In genomic region chr22:27766679-27767078, GRCh38 we compare ENCODE assay signal across 20 cellular contexts. TPM values are rescaled to one million over a fixed set of nuclear protein-coding genes. Genes with fewer than 3 reads are reported as not detected.
DNase-seq lines count a peak whose midpoint lies in the region; ATAC-seq, FAIRE-seq and TF ChIP-seq lines count a peak whose summit lies in the region.
"Had no signal": no experiment of that assay in that cellular context is flagged by ENCODE, and none has a peak within 500 bp of the region (broad histone marks: within the 10 kb centered on the region; RNA-seq: fewer than 3 reads in every experiment).

No MANE protein-coding gene starts in this region.

- TF ChIP-seq CTCF in K562 (IDR thresholded peaks at IDR 0.05 in 2 of 3, conservative IDR thresholded peaks at IDR 0.05 in 1 of 3; ENCODE audit: insufficient read depth in 2 of 3, low read depth in 1 of 3, low read length in 3 of 3) (no peak), chondrocyte (IDR thresholded peaks at IDR 0.05) (no peak), psoas muscle (IDR thresholded peaks at IDR 0.05) (no peak)

- H3K9me3 ChIP-seq in K562 (replicated peaks; ENCODE audit: control insufficient read depth, insufficient read depth, low read depth, low read length) (no peaks in the 10 kb centered on the region), psoas muscle (no peaks in the 10 kb centered on the region)
- H3K9me3 ChIP-seq: BE2C, Caco-2 had no signal

- no peaks in the 10 kb centered on the region for H3K36me3 ChIP-seq in K562 (ENCODE audit: control insufficient read depth, insufficient read depth, low read length)
- H3K36me3 ChIP-seq in psoas muscle (ENCODE audit: insufficient read depth in 1 of 2, low read depth in 1 of 2), result no peaks in the 10 kb centered on the region
- H3K36me3 ChIP-seq: BE2C had no signal

- H3K4me3 ChIP-seq in K562 (no peak overlapping the region), psoas muscle (no peak overlapping the region)
- H3K4me3 ChIP-seq: GM23338 had no signal

- peaks cover 45% of the 10 kb centered on the region for H3K4me1 Mint-ChIP-seq in chondrocyte (ENCODE audit: low read depth)

- H3K4me3 Mint-ChIP-seq in chondrocyte (ENCODE audit: unreplicated experiment), result no peak overlapping the region
- H3K4me3 Mint-ChIP-seq: CD4-positive, alpha-beta T cell; GM23338 had no signal

- no peak overlapping the region for H3K4me2 ChIP-seq in K562 (ENCODE audit: insufficient read depth, low read length)
- H3K4me2 ChIP-seq: GM23338 had no signal

- intact Hi-C loops in K562 (cut with micrococcal nuclease), result no loop called here
- intact Hi-C loops in psoas muscle (cut with DNase I), result no loop called here

- CTCF ChIA-PET in K562 (lab: Yijun Ruan, JAX; ENCODE audit: low intra/inter-chr PET ratio), result no interaction called here

- H2AFZ ChIP-seq in K562 (ENCODE audit: low read depth, low read length), result no peak overlapping the region
- H2AFZ ChIP-seq: GM23338 had no signal

- DNase-seq in K562 (ENCODE audit: extremely low read depth in 1 of 4, low spot score in 3 of 4) (no peak), chondrocyte (ENCODE audit: low spot score) (no peak), psoas muscle (no peak), GM19240 (ENCODE audit: insufficient read length, low spot score) (no peak), NCI-H510A (lab: John Stamatoyannopoulos, UW) (no peak)
- DNase-seq: ACHN; BE2C; Caco-2; CD4-positive, alpha-beta T cell; H7 had no signal

- POLR2A ChIA-PET in K562 (lab: Yijun Ruan, JAX), result no interaction called here

- H3K79me2 ChIP-seq in K562 (ENCODE audit: control insufficient read depth, insufficient read depth, low read length), result no peaks in the 10 kb centered on the region

- H3K27me3 ChIP-seq in K562 (ENCODE audit: control insufficient read depth in 2 of 2, insufficient read depth in 2 of 2, low read length in 2 of 2), result peaks cover 0 to 26% of the 10 kb centered on the region in 2 experiments; a peak in 2 of 5 replicates
- H3K27me3 ChIP-seq in psoas muscle (ENCODE audit: insufficient read depth in 3 of 3, low read length in 2 of 3), result no peaks in the 10 kb centered on the region

- no peak for TF ChIP-seq POLR2A in K562 (conservative IDR thresholded peaks at IDR 0.05)

- 0% methylated on average over 3 of the region's 3 CpGs for WGBS in K562 (ENCODE audit: insufficient coverage, low coverage, missing lambda C conversion rate)
- 93 to 97% (median 97%) methylated on average over 3 of the region's 3 CpGs for WGBS in psoas muscle, 3 donors

- no peak overlapping the region for H3K27ac ChIP-seq in K562 (ENCODE audit: extremely low read depth, low read depth, low read length)
- peak overlapping the region; percentile 8 for H3K27ac ChIP-seq in psoas muscle
- H3K27ac ChIP-seq: C4-2B had no signal

- no peaks in the 10 kb centered on the region for H3K9me3 Mint-ChIP-seq in chondrocyte (ENCODE audit: low read depth)
- H3K9me3 Mint-ChIP-seq: CD4-positive, alpha-beta T cell; GM23338 had no signal

- H3K27ac Mint-ChIP-seq in chondrocyte (ENCODE audit: unreplicated experiment), result peak overlapping the region; percentile 86
- H3K27ac Mint-ChIP-seq: CD4-positive, alpha-beta T cell had no signal

- BruUV-seq in K562 (replicated peaks; lab: Mats Ljungman, UMichigan), result no TSS peak

- FAIRE-seq in K562 (lab: Jason Lieb, UNC), result no peak
- FAIRE-seq: A204.1, D721Med, G401.6, GM12891 had no signal

- no peaks in the 10 kb centered on the region for H3K27me3 Mint-ChIP-seq in chondrocyte (ENCODE audit: low read depth)
- H3K27me3 Mint-ChIP-seq: CD4-positive, alpha-beta T cell had no signal

- ATAC-seq in K562 (no peak), psoas muscle (no peak), HG02970 (IDR thresholded peaks at IDR 0.05; ENCODE audit: low FRiP score, unreplicated experiment) (no peak), GM19035 (IDR thresholded peaks at IDR 0.05; ENCODE audit: unreplicated experiment) (no peak)
- ATAC-seq: GM23338, HCT116 had no signal

- H3K36me3 Mint-ChIP-seq in chondrocyte (ENCODE audit: low read depth), result peaks cover 30% of the 10 kb centered on the region

- H3K4me1 ChIP-seq in K562 (replicated peaks in 1 of 2; ENCODE audit: control insufficient read depth in 2 of 2, insufficient read depth in 2 of 2, low read length in 2 of 2), result no peaks in the 10 kb centered on the region
- peaks cover 21% of the 10 kb centered on the region for H3K4me1 ChIP-seq in psoas muscle
- H3K4me1 ChIP-seq: Caco-2 had no signal

- no peak for TF ChIP-seq EP300 in K562 (IDR thresholded peaks at IDR 0.05; ENCODE audit: low read length)

- in situ Hi-C loops in K562 (cut with MboI), result no loop called here

- no peak for TF ChIP-seq RAD21 in K562 (CRISPR knock-in tag; conservative IDR thresholded peaks at IDR 0.05 in 1 of 2, IDR thresholded peaks at IDR 0.05 in 1 of 2)

- no peaks in the 10 kb centered on the region for H3K9me1 ChIP-seq in K562 (ENCODE audit: control insufficient read depth, insufficient read depth, low read length)

- H3K9ac ChIP-seq in K562 (ENCODE audit: insufficient read depth in 1 of 2, low read depth in 2 of 2, low read length in 2 of 2), result no peak overlapping the region

- no peaks in the 10 kb centered on the region for H4K20me1 ChIP-seq in K562 (replicated peaks; ENCODE audit: control insufficient read depth, insufficient read depth, low read length)

TF ChIP-seq in K562, 482 proteins besides CTCF, POLR2A, EP300 and RAD21:
- no peak for TF ChIP-seq MEIS2 (IDR thresholded peaks at IDR 0.05; ENCODE audit: partially characterized antibody)
- TF ChIP-seq RBM25 (IDR thresholded peaks at IDR 0.05; ENCODE audit: low read depth, low read length, severe bottlenecking), result peak; percentile 49

RNA-seq across cellular contexts. Expression of gene MN1, which starts 34.9 kb away (rescaled TPM):
- total RNA-seq in K562 (2011; cell fraction: chromatin; rRNA removed; ENCODE audit: low replicate concordance), result not detected in 2 replicates
- total RNA-seq in K562 (2011; cell fraction: nucleolus; rRNA removed), result under 0.01 TPM in 1 of 2 replicates, not detected in the other
- total RNA-seq in K562 (2011; cell fraction: nucleoplasm; rRNA removed), result not detected in 2 replicates
- total RNA-seq in K562 (2014; rRNA removed) (under 0.01 and 0.05 TPM in 2 replicates), K562 (2014; rRNA removed; fragmentation: Illumina TruSeq; extraction: Trizol) (not detected in 2 replicates), K562 (2015; rRNA removed; fragmentation: Illumina TruSeq; extraction: Trizol) (0.04 TPM in 1 of 2 replicates, not detected in the other), K562 (2021) (0.02 and 0.04 TPM in 2 replicates), chondrocyte (119 to 156 TPM (median 121 TPM) in 3 replicates), psoas muscle (10 to 100 TPM in 3 of 4 donors, 1 to 10 TPM in 1; 7.3 to 39.3 (median 21.3) TPM)
- polyA plus RNA-seq in K562 (2011; rRNA removed) (0.05 TPM in 1 of 2 replicates, not detected in the other), K562 (2014; fragmentation: Illumina TruSeq; extraction: Trizol) (0.01 and 0.04 TPM in 2 replicates), K562 (2014; fragmentation: Nextera tagmentation; extraction: Ambion mirVana) (under 1 TPM in 1 of 2 experiments, not detected in 1; under 0.01 TPM), K562 (2014; rRNA removed) (not detected in 2 replicates), psoas muscle (10 to 100 TPM in 2 of 3 donors, 1 to 10 TPM in 1; 4.3 to 17.6 (median 14.8) TPM)
- polyA plus RNA-seq in K562 (2011; cell fraction: cytosol; rRNA removed), result 0.01 TPM in 1 of 2 replicates, not detected in the other
- 0.01 TPM in 2 replicates for polyA plus RNA-seq in K562 (2011; cell fraction: nucleus; rRNA removed)
- 0.05 and 0.06 TPM in 2 replicates for polyA plus RNA-seq in K562 (2012)
- polyA minus RNA-seq in K562 (2011; rRNA and poly(A)+ RNA removed), result not detected in 2 replicates
- not detected in 2 replicates for polyA minus RNA-seq in K562 (2011; cell fraction: cytosol; rRNA and poly(A)+ RNA removed)
- under 0.01 TPM in 2 replicates for polyA minus RNA-seq in K562 (2011; cell fraction: nucleus; rRNA and poly(A)+ RNA removed)
- total RNA-seq: HT-29 had no signal

Comparison
In these comparisons a context has a peak if more than half of its experiments do, and no peak if none do; other contexts are left out.
1. RNA of gene MN1, which starts 34.9 kb away (total RNA-seq): 119 to 156 TPM in chondrocyte and 7.3 to 39.3 TPM in psoas muscle; under 0.01 to 0.05 TPM in K562; every median in the first group is over 4 times any median in the second.